Comparison of ENCODE assay signal across 1 cellular context in genomic region chr19:18558595-18558994, GRCh38.
TF ChIP-seq lines count a peak whose summit lies in the region.

No MANE protein-coding gene starts in this region.

TF ChIP-seq in HEK293, 187 proteins besides CTCF, POLR2A, EP300 and RAD21 (continued from another document):
- TF ChIP-seq ZNF280C (tag by site-specific recombination; IDR thresholded peaks at IDR 0.05) (no peak), PRDM1 (tag by site-specific recombination; IDR thresholded peaks at IDR 0.05) (no peak), ZNF433 (tag by site-specific recombination; IDR thresholded peaks at IDR 0.05; ENCODE audit: low read depth) (no peak), ZNF114 (tag by site-specific recombination; IDR thresholded peaks at IDR 0.05) (no peak), SETDB1 (IDR thresholded peaks at IDR 0.05; ENCODE audit: insufficient read length, low read length) (no peak), ZNF530 (tag by site-specific recombination; IDR thresholded peaks at IDR 0.05; ENCODE audit: low read depth) (no peak), ZNF785 (tag by site-specific recombination; IDR thresholded peaks at IDR 0.05) (no peak), ZNF677 (tag by site-specific recombination; IDR thresholded peaks at IDR 0.05) (no peak), ZNF398 (tag by site-specific recombination; IDR thresholded peaks at IDR 0.05) (no peak), ZNF302 (tag by site-specific recombination; IDR thresholded peaks at IDR 0.05; ENCODE audit: low read depth) (no peak)
